ENCODE assay signal across 2 cellular contexts in genomic region chr21:27321791-27322190, GRCh38.
TF ChIP-seq lines count a peak whose summit lies in the region.

No MANE protein-coding gene starts in this region.

TF ChIP-seq in SK-N-SH, 30 proteins besides CTCF, POLR2A, EP300 and RAD21 (continued from another document):
- TF ChIP-seq RFX5 (IDR thresholded peaks at IDR 0.05; ENCODE audit: low read length) (no peak), FOSL2 (IDR thresholded peaks at IDR 0.05; ENCODE audit: borderline replicate concordance, low read depth) (no peak), MXI1 (IDR thresholded peaks at IDR 0.05; ENCODE audit: low read depth, low read length) (no peak), FOXM1 (IDR thresholded peaks at IDR 0.05; ENCODE audit: low read depth) (no peak), REST (IDR thresholded peaks at IDR 0.05; ENCODE audit: low read depth, low read length) (no peak), NRF1 (IDR thresholded peaks at IDR 0.05; ENCODE audit: low read depth, low read length) (no peak), YY1 (IDR thresholded peaks at IDR 0.05; ENCODE audit: low read depth) (no peak)

TF ChIP-seq in SK-N-SH treated with all-trans-retinoic acid at 6 μM for 48 hours, 23 proteins besides CTCF, POLR2A, EP300 and RAD21 (continued from another document):
- TF ChIP-seq ESRRG (CRISPR knock-in tag; IDR thresholded peaks at IDR 0.05): no peak
TF ChIP-seq in SK-N-SH treated with all-trans-retinoic acid at 6 μM for 48 hours: peak in this region for 0.
